Comparison of ENCODE assay signal across 8 cellular contexts in the genomic region with DNA sequence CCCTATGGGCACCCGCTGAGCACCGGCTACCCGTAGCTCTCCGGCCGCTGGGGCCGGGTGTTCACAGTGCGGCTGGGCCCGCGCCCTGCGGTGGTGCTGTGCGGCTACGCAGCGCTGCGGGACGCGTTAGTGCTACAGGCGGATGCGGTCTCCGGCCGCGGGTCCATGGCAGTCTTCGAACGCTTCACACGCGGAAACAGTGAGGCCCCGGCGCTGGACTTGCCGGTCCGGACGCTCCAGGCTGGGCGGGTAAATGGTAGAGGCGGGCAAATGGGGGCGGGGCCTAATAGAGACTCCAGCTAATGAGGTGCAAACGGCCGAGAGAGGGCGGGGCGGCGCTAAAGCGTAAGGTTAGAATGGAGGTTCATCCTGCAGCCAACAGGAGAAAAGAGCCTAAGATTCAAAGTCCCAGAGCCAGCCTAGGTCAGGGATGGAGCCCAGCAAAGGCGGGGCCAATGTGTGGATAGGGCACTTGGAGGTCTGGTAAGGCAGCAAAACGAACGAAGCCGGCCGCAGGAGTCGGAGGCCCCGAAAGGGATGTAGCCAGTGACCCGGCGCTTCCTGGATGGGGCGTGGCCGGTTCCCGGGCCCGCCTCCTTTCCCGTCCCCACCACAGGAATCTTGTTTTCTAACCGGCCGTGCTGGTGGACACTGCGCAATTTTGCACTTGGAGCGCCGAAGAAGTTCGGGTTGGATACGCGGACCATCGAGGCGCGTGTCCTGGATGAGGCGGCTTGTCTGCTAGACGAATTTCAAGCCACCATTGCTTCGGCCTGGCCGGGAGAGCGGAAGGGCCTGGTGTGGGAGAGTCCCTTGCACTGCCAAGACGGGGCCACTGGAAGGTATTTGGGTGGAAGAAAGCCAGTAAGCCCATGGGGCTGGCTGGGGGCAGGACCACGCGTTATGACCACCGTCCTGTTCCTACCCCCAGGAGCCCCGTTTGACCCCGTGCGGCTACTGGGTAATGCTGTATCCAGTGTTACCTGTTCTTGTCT. TPM values are rescaled to one million over a fixed set of nuclear protein-coding genes. Genes with fewer than 3 reads are reported as not detected.
A peak's percentile ranks its signal among the peaks of the same experiment; 100 is the strongest.
DNase-seq lines count a peak whose midpoint lies in the region; TF ChIP-seq lines count a peak whose summit lies in the region.
"Not testable (repeated sequence)": the region's sequence is repeated elsewhere in the genome, so short reads cannot be mapped to it uniquely, and the experiment has no call there.

No MANE protein-coding gene starts in this region.

- not testable (repeated sequence) for TF ChIP-seq CTCF in choroid plexus epithelial cell (conservative IDR thresholded peaks at IDR 0.05; ENCODE audit: low read depth, low read length); cardiac muscle cell (IDR thresholded peaks at IDR 0.05; ENCODE audit: low read depth, low read length); sigmoid colon (IDR thresholded peaks at IDR 0.05); thyroid gland (IDR thresholded peaks at IDR 0.05)

- not testable (repeated sequence) for H2AK5ac ChIP-seq in mesenchymal stem cell (ENCODE audit: low read length, severe bottlenecking)

- H2AFZ ChIP-seq in mesenchymal stem cell (ENCODE audit: low read depth, low read length) = peak overlapping the region; percentile 84

- intact Hi-C loops in sigmoid colon (cut with DNase I) = not testable (repeated sequence)
- intact Hi-C loops in thyroid gland (cut with DNase I) = loop anchor here (10.0 kb wide), 1 partner anchor 481 kb away; no protein-coding TSS in a partner anchor

- peak overlapping the region in 1 of 2 experiments; percentile 48 for H3K18ac ChIP-seq in mesenchymal stem cell (ENCODE audit: low read depth in 1 of 2, low read length in 2 of 2)

- H3K4me1 ChIP-seq in cardiac muscle cell (ENCODE audit: low read depth); mesenchymal stem cell (ENCODE audit: control insufficient read depth, insufficient read depth, low read depth, low read length); thyroid gland: not testable (repeated sequence)
- H3K4me1 ChIP-seq in sigmoid colon = peaks cover 0 to 31% (median 7%) of the 10 kb centered on the region in 4 donors

- peaks cover 11% of the 10 kb centered on the region for H3K4me1 Mint-ChIP-seq in activated T-cell treated with anti-CD3 and anti-CD28 coated beads, Interleukin-2, amount 50 U/mL, for 24 hours (ENCODE audit: low read depth)

- not testable (repeated sequence) for H3K14ac ChIP-seq in mesenchymal stem cell (ENCODE audit: low read length in 2 of 2)

- WGBS in mesenchymal stem cell = 23% methylated on average over 38 of the region's 76 CpGs
- WGBS in sigmoid colon, 2 donors = 13 to 30% methylated on average over 62 to 74 of the region's 76 CpGs
- 4 to 15% methylated on average over 25 to 37 of the region's 76 CpGs for WGBS in thyroid gland, 2 donors

- H3K4ac ChIP-seq in mesenchymal stem cell (ENCODE audit: low read depth in 1 of 2, low read length in 2 of 2) = not testable (repeated sequence)

- not testable (repeated sequence) for H3K27me3 Mint-ChIP-seq in activated T-cell treated with anti-CD3 and anti-CD28 coated beads, Interleukin-2, amount 50 U/mL, for 24 hours

- H4K91ac ChIP-seq in mesenchymal stem cell (ENCODE audit: low read length) = not testable (repeated sequence)

- DNase-seq in NOMO-1 treated with dmso at 0.1 percent for 144 hours (lab: John Stamatoyannopoulos, UW; ENCODE audit: unreplicated experiment) (peak; percentile 40), choroid plexus epithelial cell (ENCODE audit: low read depth) (peak; percentile 55), cardiac muscle cell (ENCODE audit: low read depth in 1 of 2, low spot score in 1 of 2) (peak; percentile 73 to 86), mesenchymal stem cell (peak; percentile 55), sigmoid colon (peak; percentile 74), thyroid gland (peak; percentile 24 to 56)
- DNase-seq in activated T-cell treated with anti-CD3 and anti-CD28 coated beads, Interleukin-2, amount 50 U/mL, for 24 hours = peak; percentile 63

- TF ChIP-seq EP300 in sigmoid colon (IDR thresholded peaks at IDR 0.05) = not testable (repeated sequence)

- H3K27ac ChIP-seq in cardiac muscle cell (peak overlapping the region; percentile 45), sigmoid colon (peak overlapping the region in 3 of 4 donors; percentile 72 to 75 (median 75))
- H3K27ac ChIP-seq in mesenchymal stem cell (ENCODE audit: low read length, poor library complexity, severe bottlenecking); thyroid gland: not testable (repeated sequence)

- H3K36me3 ChIP-seq in cardiac muscle cell; mesenchymal stem cell (ENCODE audit: control insufficient read depth in 1 of 2, insufficient read depth in 2 of 2, low read depth in 1 of 2, low read length in 2 of 2); sigmoid colon; thyroid gland: not testable (repeated sequence)

- not testable (repeated sequence) for H3K4me2 ChIP-seq in mesenchymal stem cell (ENCODE audit: low read length, poor library complexity, severe bottlenecking)

- not testable (repeated sequence) for H3K23ac ChIP-seq in mesenchymal stem cell (ENCODE audit: low read length in 2 of 2)

- H3K4me3 ChIP-seq in GM08714 (ENCODE audit: low read length) (peak overlapping the region; percentile 20; the same call in 1 of the 2 replicates), choroid plexus epithelial cell (ENCODE audit: low read depth, low read length) (peak overlapping the region; percentile 53), cardiac muscle cell (peak overlapping the region; percentile 25), mesenchymal stem cell (ENCODE audit: insufficient read depth in 1 of 2, low read depth in 1 of 2, low read length in 2 of 2) (peak overlapping the region in 1 of 2 experiments; percentile 54), sigmoid colon (peak overlapping the region; percentile 12 to 55 (median 46)), thyroid gland (replicated peaks in 1 of 3) (peak overlapping the region in 1 of 3 donors; percentile 19)

- not testable (repeated sequence) for H3K9me3 Mint-ChIP-seq in activated T-cell treated with anti-CD3 and anti-CD28 coated beads, Interleukin-2, amount 50 U/mL, for 24 hours

- H2BK12ac ChIP-seq in mesenchymal stem cell (ENCODE audit: low read length in 2 of 2) = not testable (repeated sequence)

- not testable (repeated sequence) for H3K9ac ChIP-seq in mesenchymal stem cell (ENCODE audit: low read length)

- not testable (repeated sequence) for H2BK5ac ChIP-seq in mesenchymal stem cell (ENCODE audit: low read depth, low read length, poor library complexity, severe bottlenecking)

- not testable (repeated sequence) for H2BK120ac ChIP-seq in mesenchymal stem cell (ENCODE audit: low read depth, low read length)

- not testable (repeated sequence) for H3K36me3 Mint-ChIP-seq in activated T-cell treated with anti-CD3 and anti-CD28 coated beads, Interleukin-2, amount 50 U/mL, for 24 hours (ENCODE audit: low read depth)

- H3K27me3 ChIP-seq in cardiac muscle cell, sigmoid colon, thyroid gland: not testable (repeated sequence)
- peaks cover 20 to 42% of the 10 kb centered on the region in 2 experiments for H3K27me3 ChIP-seq in mesenchymal stem cell (ENCODE audit: control insufficient read depth in 1 of 2, insufficient read depth in 1 of 2, low read length in 2 of 2)

- not testable (repeated sequence) for H3K9me3 ChIP-seq in cardiac muscle cell (ENCODE audit: low read depth); mesenchymal stem cell (ENCODE audit: control insufficient read depth, low read length); sigmoid colon; thyroid gland

- not testable (repeated sequence) for H2BK15ac ChIP-seq in mesenchymal stem cell (ENCODE audit: low read depth, poor library complexity, severe bottlenecking)

- TF ChIP-seq POLR2A in sigmoid colon (IDR thresholded peaks at IDR 0.05); thyroid gland (IDR thresholded peaks at IDR 0.05): not testable (repeated sequence)

- H3K4me3 Mint-ChIP-seq in activated T-cell treated with anti-CD3 and anti-CD28 coated beads, Interleukin-2, amount 50 U/mL, for 24 hours = peak overlapping the region; percentile 77

- peak overlapping the region; percentile 49 for H4K8ac ChIP-seq in mesenchymal stem cell (ENCODE audit: low read length)

- H3K79me1 ChIP-seq in mesenchymal stem cell (replicated peaks; ENCODE audit: low read length, poor library complexity, severe bottlenecking) = not testable (repeated sequence)

- peak overlapping the region; percentile 57 for H3K27ac Mint-ChIP-seq in activated T-cell treated with anti-CD3 and anti-CD28 coated beads, Interleukin-2, amount 50 U/mL, for 24 hours

RNA-seq across cellular contexts. Expression of a gene that starts 21.5 kb away (rescaled TPM):
- total RNA-seq in cardiac muscle cell (not detected in 2 replicates), sigmoid colon (not detected), thyroid gland (not detected)
- polyA plus RNA-seq in cardiac muscle cell (not detected in 2 replicates), sigmoid colon (not detected)
- not detected for polyA plus RNA-seq in mesenchymal stem cell (2013, experiment 1 of 2)
- not detected for polyA plus RNA-seq in mesenchymal stem cell (2013, experiment 2 of 2)

RNA-seq across cellular contexts. Expression of a gene that starts 47.4 kb away (rescaled TPM):
- total RNA-seq in cardiac muscle cell (not detected in 2 replicates), sigmoid colon (not detected), thyroid gland (not detected)
- polyA plus RNA-seq in cardiac muscle cell (not detected in 2 replicates), sigmoid colon (not detected)
- polyA plus RNA-seq in mesenchymal stem cell (2013, experiment 1 of 2) = not detected
- polyA plus RNA-seq in mesenchymal stem cell (2013, experiment 2 of 2) = not detected

RNA-seq across cellular contexts. Expression of a gene that starts 57.3 kb away (rescaled TPM):
- 1.7 and 1.8 TPM in 2 replicates for total RNA-seq in cardiac muscle cell
- 0.60 and 2.3 TPM in 2 replicates for polyA plus RNA-seq in cardiac muscle cell
- 19.0 TPM for polyA plus RNA-seq in mesenchymal stem cell (2013, experiment 1 of 2)
- polyA plus RNA-seq in mesenchymal stem cell (2013, experiment 2 of 2) = 18.5 TPM
- total RNA-seq in sigmoid colon = 1 to 10 TPM in 2 of 4 donors, under 1 TPM in 2; 0.41 to 1.4 (median 0.80) TPM
- polyA plus RNA-seq in sigmoid colon = 10 to 100 TPM in 1 of 3 donors, 1 to 10 TPM in 2; 6.0 to 18.6 (median 8.6) TPM
- 1 to 10 TPM in 3 of 4 donors, not detected in 1; 1.0 to 2.3 (median 1.0) TPM for total RNA-seq in thyroid gland
